Comparison of ENCODE assay signal across 2 cellular contexts in the genomic region with DNA sequence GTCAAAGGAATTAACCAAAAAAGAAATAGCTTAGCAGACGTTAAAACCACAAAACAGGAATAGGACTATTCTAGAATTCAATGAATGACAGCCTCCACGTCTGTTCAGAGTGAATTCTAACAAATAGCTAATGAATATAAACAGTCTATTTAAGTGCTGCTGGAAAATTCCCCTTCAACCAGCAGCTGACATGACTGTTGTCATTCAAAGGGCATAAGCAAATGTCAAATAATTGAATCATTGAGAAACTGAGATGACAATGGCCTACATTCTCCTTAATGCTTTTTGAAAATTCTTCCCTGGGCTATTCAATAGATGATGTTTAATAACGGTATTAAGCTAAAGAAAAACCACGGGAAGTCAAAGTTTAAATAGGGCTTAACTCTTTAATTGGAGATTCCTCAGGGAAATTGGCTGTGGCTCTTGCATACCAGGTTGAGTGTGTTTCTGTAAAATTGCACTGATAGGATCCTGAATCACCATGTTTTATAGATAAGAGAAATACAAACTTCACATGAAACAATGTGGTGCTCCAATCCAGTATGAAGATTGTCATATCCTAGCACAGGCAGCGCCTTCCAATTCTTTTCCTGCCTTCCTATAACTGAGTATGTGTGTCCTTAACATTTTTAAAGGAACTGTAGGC.
TF ChIP-seq lines count a peak whose summit lies in the region.

No MANE protein-coding gene starts in this region.

TF ChIP-seq in K562, 482 proteins besides CTCF, POLR2A, EP300 and RAD21:
- TF ChIP-seq, protein P1, sequence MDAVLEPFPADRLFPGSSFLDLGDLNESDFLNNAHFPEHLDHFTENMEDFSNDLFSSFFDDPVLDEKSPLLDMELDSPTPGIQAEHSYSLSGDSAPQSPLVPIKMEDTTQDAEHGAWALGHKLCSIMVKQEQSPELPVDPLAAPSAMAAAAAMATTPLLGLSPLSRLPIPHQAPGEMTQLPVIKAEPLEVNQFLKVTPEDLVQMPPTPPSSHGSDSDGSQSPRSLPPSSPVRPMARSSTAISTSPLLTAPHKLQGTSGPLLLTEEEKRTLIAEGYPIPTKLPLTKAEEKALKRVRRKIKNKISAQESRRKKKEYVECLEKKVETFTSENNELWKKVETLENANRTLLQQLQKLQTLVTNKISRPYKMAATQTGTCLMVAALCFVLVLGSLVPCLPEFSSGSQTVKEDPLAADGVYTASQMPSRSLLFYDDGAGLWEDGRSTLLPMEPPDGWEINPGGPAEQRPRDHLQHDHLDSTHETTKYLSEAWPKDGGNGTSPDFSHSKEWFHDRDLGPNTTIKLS (IDR thresholded peaks at IDR 0.05; ENCODE audit: borderline replicate concordance, low read depth) = no peak
- TF ChIP-seq, protein P2, sequence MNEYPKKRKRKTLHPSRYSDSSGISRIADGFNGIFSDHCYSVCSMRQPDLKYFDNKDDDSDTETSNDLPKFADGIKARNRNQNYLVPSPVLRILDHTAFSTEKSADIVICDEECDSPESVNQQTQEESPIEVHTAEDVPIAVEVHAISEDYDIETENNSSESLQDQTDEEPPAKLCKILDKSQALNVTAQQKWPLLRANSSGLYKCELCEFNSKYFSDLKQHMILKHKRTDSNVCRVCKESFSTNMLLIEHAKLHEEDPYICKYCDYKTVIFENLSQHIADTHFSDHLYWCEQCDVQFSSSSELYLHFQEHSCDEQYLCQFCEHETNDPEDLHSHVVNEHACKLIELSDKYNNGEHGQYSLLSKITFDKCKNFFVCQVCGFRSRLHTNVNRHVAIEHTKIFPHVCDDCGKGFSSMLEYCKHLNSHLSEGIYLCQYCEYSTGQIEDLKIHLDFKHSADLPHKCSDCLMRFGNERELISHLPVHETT (CRISPR knock-in tag; conservative IDR thresholded peaks at IDR 0.05 in 1 of 2, IDR thresholded peaks at IDR 0.05 in 1 of 2) = no peak
- TF ChIP-seq ILF3 (IDR thresholded peaks at IDR 0.05; ENCODE audit: borderline replicate concordance) = no peak
- no peak for TF ChIP-seq MYNN (IDR thresholded peaks at IDR 0.05)
- TF ChIP-seq MYNN (CRISPR knock-in tag; IDR thresholded peaks at IDR 0.05) = no peak
- TF ChIP-seq, protein P3, sequence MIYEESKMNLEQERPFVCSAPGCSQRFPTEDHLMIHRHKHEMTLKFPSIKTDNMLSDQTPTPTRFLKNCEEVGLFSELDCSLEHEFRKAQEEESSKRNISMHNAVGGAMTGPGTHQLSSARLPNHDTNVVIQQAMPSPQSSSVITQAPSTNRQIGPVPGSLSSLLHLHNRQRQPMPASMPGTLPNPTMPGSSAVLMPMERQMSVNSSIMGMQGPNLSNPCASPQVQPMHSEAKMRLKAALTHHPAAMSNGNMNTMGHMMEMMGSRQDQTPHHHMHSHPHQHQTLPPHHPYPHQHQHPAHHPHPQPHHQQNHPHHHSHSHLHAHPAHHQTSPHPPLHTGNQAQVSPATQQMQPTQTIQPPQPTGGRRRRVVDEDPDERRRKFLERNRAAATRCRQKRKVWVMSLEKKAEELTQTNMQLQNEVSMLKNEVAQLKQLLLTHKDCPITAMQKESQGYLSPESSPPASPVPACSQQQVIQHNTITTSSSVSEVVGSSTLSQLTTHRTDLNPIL (CRISPR knock-in tag; IDR thresholded peaks at IDR 0.05) = no peak
- TF ChIP-seq MTA1 (IDR thresholded peaks at IDR 0.05; ENCODE audit: borderline replicate concordance) = no peak
- 0 out of 2 replicates have a peak, but pooled peaks have one; percentile 37 for TF ChIP-seq FOSL1 (tag; conservative IDR thresholded peaks at IDR 0.05)
TF ChIP-seq in K562: peak in this region for 1.

TF ChIP-seq in neural cell, 6 proteins besides CTCF, POLR2A, EP300 and RAD21 (continued from another document):
- TF ChIP-seq, protein P4, sequence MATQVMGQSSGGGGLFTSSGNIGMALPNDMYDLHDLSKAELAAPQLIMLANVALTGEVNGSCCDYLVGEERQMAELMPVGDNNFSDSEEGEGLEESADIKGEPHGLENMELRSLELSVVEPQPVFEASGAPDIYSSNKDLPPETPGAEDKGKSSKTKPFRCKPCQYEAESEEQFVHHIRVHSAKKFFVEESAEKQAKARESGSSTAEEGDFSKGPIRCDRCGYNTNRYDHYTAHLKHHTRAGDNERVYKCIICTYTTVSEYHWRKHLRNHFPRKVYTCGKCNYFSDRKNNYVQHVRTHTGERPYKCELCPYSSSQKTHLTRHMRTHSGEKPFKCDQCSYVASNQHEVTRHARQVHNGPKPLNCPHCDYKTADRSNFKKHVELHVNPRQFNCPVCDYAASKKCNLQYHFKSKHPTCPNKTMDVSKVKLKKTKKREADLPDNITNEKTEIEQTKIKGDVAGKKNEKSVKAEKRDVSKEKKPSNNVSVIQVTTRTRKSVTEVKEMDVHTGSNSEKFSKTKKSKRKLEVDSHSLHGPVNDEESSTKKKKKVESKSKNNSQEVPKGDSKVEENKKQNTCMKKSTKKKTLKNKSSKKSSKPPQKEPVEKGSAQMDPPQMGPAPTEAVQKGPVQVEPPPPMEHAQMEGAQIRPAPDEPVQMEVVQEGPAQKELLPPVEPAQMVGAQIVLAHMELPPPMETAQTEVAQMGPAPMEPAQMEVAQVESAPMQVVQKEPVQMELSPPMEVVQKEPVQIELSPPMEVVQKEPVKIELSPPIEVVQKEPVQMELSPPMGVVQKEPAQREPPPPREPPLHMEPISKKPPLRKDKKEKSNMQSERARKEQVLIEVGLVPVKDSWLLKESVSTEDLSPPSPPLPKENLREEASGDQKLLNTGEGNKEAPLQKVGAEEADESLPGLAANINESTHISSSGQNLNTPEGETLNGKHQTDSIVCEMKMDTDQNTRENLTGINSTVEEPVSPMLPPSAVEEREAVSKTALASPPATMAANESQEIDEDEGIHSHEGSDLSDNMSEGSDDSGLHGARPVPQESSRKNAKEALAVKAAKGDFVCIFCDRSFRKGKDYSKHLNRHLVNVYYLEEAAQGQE (IDR thresholded peaks at IDR 0.05; ENCODE audit: borderline replicate concordance) = no peak
